Comparison of ENCODE assay signal across 25 cellular contexts in genomic region chr20:6806291-6806690, GRCh38. TPM values are rescaled to one million over a fixed set of nuclear protein-coding genes. Genes with fewer than 3 reads are reported as not detected.
"Had no signal": no experiment of that assay in that cellular context is flagged by ENCODE, and none has a peak within 500 bp of the region (broad histone marks: within the 10 kb centered on the region; RNA-seq: fewer than 3 reads in every experiment).

No MANE protein-coding gene starts in this region.

- H3K27ac Mint-ChIP-seq: activated CD8-positive, alpha-beta T cell treated with anti-CD3 and anti-CD28 coated beads, Interleukin-2, amount 10 ng/mL, durations not matched to agents 7 days and 5 days; activated naive CD4-positive, alpha-beta T cell treated with anti-CD3 and anti-CD28 coated beads, Interleukin-2, amount 50 U/mL, for 24 hours had no signal

- H3K27me3 Mint-ChIP-seq: central memory CD8-positive, alpha-beta T cell had no signal

- H3K4me1 ChIP-seq: Peyer's patch, SJCRH30 had no signal

- H3K9me3 ChIP-seq: Peyer's patch, SJCRH30, SK-N-SH had no signal

- H3K36me3 ChIP-seq: Peyer's patch, SJCRH30 had no signal

- H3K4me1 Mint-ChIP-seq: activated naive CD4-positive, alpha-beta T cell treated with anti-CD3 and anti-CD28 coated beads, Interleukin-2, amount 50 U/mL, for 24 hours; central memory CD8-positive, alpha-beta T cell had no signal

- ATAC-seq: activated CD8-positive, alpha-beta T cell treated with anti-CD3 and anti-CD28 coated beads, Interleukin-2, amount 10 ng/mL, durations not matched to agents 7 days and 5 days had no signal

- H3K4me3 Mint-ChIP-seq: activated CD8-positive, alpha-beta T cell treated with anti-CD3 and anti-CD28 coated beads, Interleukin-2, amount 10 ng/mL, durations not matched to agents 7 days and 5 days; activated naive CD4-positive, alpha-beta T cell treated with anti-CD3 and anti-CD28 coated beads, Interleukin-2, amount 50 U/mL, for 24 hours; central memory CD8-positive, alpha-beta T cell had no signal

- H3K27me3 ChIP-seq: Peyer's patch, SJCRH30 had no signal

- H3K36me3 Mint-ChIP-seq: activated naive CD4-positive, alpha-beta T cell treated with anti-CD3 and anti-CD28 coated beads, Interleukin-2, amount 50 U/mL, for 24 hours had no signal

- H3K27ac ChIP-seq: Peyer's patch, RWPE1, SJCRH30 had no signal

- H3K4me3 ChIP-seq: Peyer's patch, SJCRH30 had no signal

- H3K4me2 ChIP-seq: SK-N-SH had no signal

- H3K9ac ChIP-seq: SK-N-SH had no signal

- DNase-seq: activated CD4-positive, alpha-beta T cell treated with anti-CD3 and anti-CD28 coated beads for 48 hours; activated CD4-positive, alpha-beta T cell treated with anti-CD3 and anti-CD28 coated beads, Interleukin-2, amount 50 U/mL, for 4 hours; activated CD4-positive, CD25-positive, alpha-beta regulatory T cell treated with anti-CD3 and anti-CD28 coated beads, Interleukin-2, amount 50 U/mL, for 72 hours; activated CD8-positive, alpha-beta memory T cell treated with anti-CD3 and anti-CD28 coated beads, Interleukin-2, amount 50 U/mL, for 48 hours; activated CD8-positive, alpha-beta T cell treated with anti-CD3 and anti-CD28 coated beads, Interleukin-2, amount 10 ng/mL, durations not matched to agents 7 days and 5 days; activated T-cell treated with anti-CD3 and anti-CD28 coated beads, Interleukin-2, amount 50 U/mL, for 1 hour; aorta; Karpas-422; NCI-H1048; NCI-H146; NCI-H187 treated with DMSO at 0.1 percent for 48 hours; NCI-H2081 treated with DMSO at 0.1 percent for 48 hours; NCI-H345; NCI-H510A; NCI-H526 treated with DMSO at 0.1 percent for 48 hours; NCI-H82; Peyer's patch; Right ventricle myocardium superior; SJCRH30; SK-N-SH; SW 1271 had no signal

RNA-seq across cellular contexts. Expression of gene BMP2, which starts 38.8 kb away (rescaled TPM):
- total RNA-seq: activated CD8-positive, alpha-beta T cell treated with anti-CD3 and anti-CD28 coated beads, Interleukin-2, amount 10 ng/mL, durations not matched to agents 7 days and 5 days; SJCRH30; T-helper 1 cell treated with Interleukin-12 subunit alpha and Interleukin-12 subunit beta and Interleukin-4 antibody, amounts not matched to agents 30 ng/mL and 1 ng/mL, for 36 hours had no signal
